14 cellular contexts compared by ENCODE assay signal in the genomic region with DNA sequence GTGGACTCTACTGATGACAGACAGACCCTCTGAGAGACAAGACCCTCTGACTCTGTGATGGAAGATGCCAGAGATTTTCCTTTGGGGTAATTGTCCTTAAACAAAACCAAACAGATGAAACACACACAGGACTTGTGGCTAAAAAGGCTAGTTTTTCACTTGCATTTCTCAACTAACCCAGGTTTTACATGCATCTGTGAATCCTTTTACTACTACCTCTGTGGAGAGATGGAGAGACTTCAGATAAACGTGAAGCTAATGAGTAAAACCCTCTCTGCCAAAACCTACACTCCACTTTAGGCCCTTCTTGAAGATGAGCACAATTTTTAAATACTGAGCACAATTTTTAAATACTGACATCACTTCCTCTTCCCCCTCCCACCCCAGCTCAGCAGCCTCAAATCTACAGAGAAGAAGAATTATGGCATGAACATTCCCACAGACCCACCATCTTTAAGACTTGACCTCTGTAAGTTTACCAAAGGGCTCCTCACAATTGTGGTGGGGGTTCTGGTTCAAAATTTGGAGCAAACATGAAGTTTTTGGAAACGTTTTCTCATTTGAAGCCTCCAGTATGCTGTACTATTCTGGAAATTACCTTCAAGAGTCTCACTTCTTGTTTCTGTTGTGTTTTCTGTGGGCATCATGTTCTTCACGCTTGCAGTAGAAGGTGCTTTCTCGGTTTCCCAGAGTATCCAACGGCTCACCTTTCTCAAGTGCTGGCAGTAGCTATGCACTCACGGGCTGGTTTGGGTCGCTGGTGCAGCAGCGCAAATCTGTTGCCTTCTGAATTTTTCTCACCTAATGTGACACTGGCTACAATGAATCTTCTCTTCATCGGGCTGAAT. TPM values are rescaled to one million over a fixed set of nuclear protein-coding genes. Genes with fewer than 3 reads are reported as not detected.
DNase-seq lines count a peak whose midpoint lies in the region; ATAC-seq, FAIRE-seq and TF ChIP-seq lines count a peak whose summit lies in the region.
"Had no signal": no experiment of that assay in that cellular context is flagged by ENCODE, and none has a peak within 500 bp of the region (broad histone marks: within the 10 kb centered on the region; RNA-seq: fewer than 3 reads in every experiment).

No MANE protein-coding gene starts in this region.

- TF ChIP-seq CTCF in mammary epithelial cell (conservative IDR thresholded peaks at IDR 0.05 in 1 of 2, IDR thresholded peaks at IDR 0.05 in 1 of 2; ENCODE audit: extremely low read depth in 1 of 2, insufficient read depth in 1 of 2, low read depth in 1 of 2, low read length in 2 of 2) = no peak
- no peak for TF ChIP-seq CTCF in breast epithelium (IDR thresholded peaks at IDR 0.05)
- TF ChIP-seq CTCF in kidney (IDR thresholded peaks at IDR 0.05; ENCODE audit: borderline replicate concordance, extremely low read depth, insufficient read depth) = no peak
- TF ChIP-seq CTCF in brain microvascular endothelial cell (IDR thresholded peaks at IDR 0.05; ENCODE audit: low read depth, low read length, missing control alignments) = no peak

- H3K36me3 ChIP-seq in mammary epithelial cell (ENCODE audit: insufficient read depth, low read length) (peaks cover 4% of the 10 kb centered on the region), breast epithelium (no peaks in the 10 kb centered on the region), kidney (ENCODE audit: control insufficient read depth in 1 of 2, insufficient read depth in 2 of 2, low read length in 2 of 2) (peaks cover 0 to 4% of the 10 kb centered on the region in 2 donors), brain microvascular endothelial cell (replicated peaks) (no peaks in the 10 kb centered on the region)
- H3K36me3 ChIP-seq: HAP-1, MG63 had no signal

- TF ChIP-seq POLR2A in breast epithelium (IDR thresholded peaks at IDR 0.05) = no peak

- ATAC-seq in HG02759 (IDR thresholded peaks at IDR 0.05; ENCODE audit: unreplicated experiment) (peak; percentile 95), HG03457 (IDR thresholded peaks at IDR 0.05; ENCODE audit: unreplicated experiment) (peak; percentile 96)

- H3K27me3 ChIP-seq in mammary epithelial cell (ENCODE audit: insufficient read depth, low read length) (no peaks in the 10 kb centered on the region), breast epithelium (no peaks in the 10 kb centered on the region), brain microvascular endothelial cell (replicated peaks) (no peaks in the 10 kb centered on the region)
- H3K27me3 ChIP-seq: esophagus squamous epithelium had no signal

- H3K27ac ChIP-seq in mammary epithelial cell (ENCODE audit: insufficient read depth, low read depth, low read length) (no peak overlapping the region), breast epithelium (no peak overlapping the region), kidney (ENCODE audit: low read depth in 2 of 2, low read length in 2 of 2) (no peak overlapping the region), brain microvascular endothelial cell (no peak overlapping the region)
- H3K27ac ChIP-seq: 22Rv1, esophagus squamous epithelium had no signal

- TSS peak; percentile 18 for BruUV-seq in mammary epithelial cell (replicated peaks; lab: Mats Ljungman, UMichigan)

- no peaks in the 10 kb centered on the region for H3K4me1 ChIP-seq in mammary epithelial cell (ENCODE audit: insufficient read depth, low read length)
- H3K4me1 ChIP-seq in breast epithelium = no peaks in the 10 kb centered on the region
- H3K4me1 ChIP-seq in kidney (ENCODE audit: control insufficient read depth in 1 of 2, insufficient read depth in 1 of 2, low read depth in 1 of 2, low read length in 2 of 2) = no peaks in the 10 kb centered on the region
- H3K4me1 ChIP-seq: esophagus squamous epithelium had no signal

- intact Hi-C loops in mammary epithelial cell (cut with micrococcal nuclease) (no loop called here), breast epithelium (cut with DNase I; ENCODE audit: low total_unique reads) (no loop called here), kidney (cut with DNase I) (no loop called here)

- 91% methylated on average over 8 of the region's 9 CpGs for WGBS in mammary epithelial cell (ENCODE audit: low coverage, missing lambda C conversion rate)

- H3K4me3 ChIP-seq in mammary epithelial cell (replicated peaks in 1 of 3; ENCODE audit: insufficient read depth in 1 of 3, low read depth in 2 of 3, low read length in 3 of 3) (no peak overlapping the region), breast epithelium (no peak overlapping the region), kidney (ENCODE audit: low read length in 2 of 2) (no peak overlapping the region), brain microvascular endothelial cell (ENCODE audit: low read depth, low read length) (no peak overlapping the region)
- H3K4me3 ChIP-seq: esophagus squamous epithelium, HAP-1, MG63 had no signal

- CTCF ChIA-PET in mammary epithelial cell (lab: Charles Lee; ENCODE audit: low non-redundant PET) = no interaction called here

- H2AFZ ChIP-seq in mammary epithelial cell (ENCODE audit: low read depth, low read length) = no peak overlapping the region

- no peak for DNase-seq in mammary epithelial cell
- no peak for DNase-seq in breast epithelium (ENCODE audit: low spot score in 2 of 2)
- DNase-seq in GDM1 (lab: John Stamatoyannopoulos, UW) = no peak
- DNase-seq in kidney = no peak
- no peak for DNase-seq in activated CD4-positive, alpha-beta T cell treated with anti-CD3 and anti-CD28 coated beads for 1 hour
- no peak for DNase-seq in brain microvascular endothelial cell
- DNase-seq: DMS79 treated with DMSO at 0.1 percent for 48 hours, esophagus squamous epithelium, MG63, NCI-H526 treated with DMSO at 0.1 percent for 48 hours had no signal

- H3K4me2 ChIP-seq in mammary epithelial cell (ENCODE audit: insufficient read depth, low read depth, low read length) = no peak overlapping the region

- no peaks in the 10 kb centered on the region for H3K79me2 ChIP-seq in mammary epithelial cell (ENCODE audit: insufficient read depth, low read length)

- H3K9ac ChIP-seq in mammary epithelial cell (ENCODE audit: insufficient read depth, low read length) (no peak overlapping the region), kidney (ENCODE audit: low read length in 2 of 2) (no peak overlapping the region)

- FAIRE-seq in kidney (lab: Jason Lieb, UNC) = no peak

- dilution Hi-C loops in mammary epithelial cell (cut with HindIII; ENCODE audit: low sequenced_read_pairs) = no loop called here

- no peaks in the 10 kb centered on the region for H3K9me3 ChIP-seq in mammary epithelial cell (replicated peaks; ENCODE audit: insufficient read depth, low read length)
- no peaks in the 10 kb centered on the region for H3K9me3 ChIP-seq in breast epithelium
- no peaks in the 10 kb centered on the region for H3K9me3 ChIP-seq in kidney (ENCODE audit: control insufficient read depth in 1 of 2, low read length in 2 of 2)
- H3K9me3 ChIP-seq: esophagus squamous epithelium, HAP-1, MG63 had no signal

- in situ Hi-C loops in mammary epithelial cell (cut with MboI; ENCODE audit: low sequenced_read_pairs in 2 of 2) (loop anchor here in 1 of 2 donors (10.0 kb wide), 1 partner anchor 67 kb away; a partner anchor contains a TSS), brain microvascular endothelial cell (cut with HindIII; ENCODE audit: low pct_ligation_motif_present, low sequenced_read_pairs) (no loop called here)

- no peaks in the 10 kb centered on the region for H4K20me1 ChIP-seq in mammary epithelial cell (ENCODE audit: insufficient read depth, low read length)

RNA-seq across cellular contexts. Expression of a gene that starts 42.7 kb away (rescaled TPM):
- 10 to 100 TPM in 1 of 2 donors, 1 to 10 TPM in 1; 9.1 to 38.3 TPM for total RNA-seq in mammary epithelial cell
- 11.8 TPM for polyA plus RNA-seq in mammary epithelial cell
- 34.2 TPM for polyA minus RNA-seq in mammary epithelial cell
- 10 to 100 TPM; 11.0 to 17.6 (median 16.7) TPM for total RNA-seq in breast epithelium
- total RNA-seq in kidney = 4.2 TPM
- polyA plus RNA-seq in kidney (ENCODE audit: insufficient read depth, low read depth, low replicate concordance) = 0.28 TPM
